ENCODE assay signal across 1 cellular context in the genomic region with DNA sequence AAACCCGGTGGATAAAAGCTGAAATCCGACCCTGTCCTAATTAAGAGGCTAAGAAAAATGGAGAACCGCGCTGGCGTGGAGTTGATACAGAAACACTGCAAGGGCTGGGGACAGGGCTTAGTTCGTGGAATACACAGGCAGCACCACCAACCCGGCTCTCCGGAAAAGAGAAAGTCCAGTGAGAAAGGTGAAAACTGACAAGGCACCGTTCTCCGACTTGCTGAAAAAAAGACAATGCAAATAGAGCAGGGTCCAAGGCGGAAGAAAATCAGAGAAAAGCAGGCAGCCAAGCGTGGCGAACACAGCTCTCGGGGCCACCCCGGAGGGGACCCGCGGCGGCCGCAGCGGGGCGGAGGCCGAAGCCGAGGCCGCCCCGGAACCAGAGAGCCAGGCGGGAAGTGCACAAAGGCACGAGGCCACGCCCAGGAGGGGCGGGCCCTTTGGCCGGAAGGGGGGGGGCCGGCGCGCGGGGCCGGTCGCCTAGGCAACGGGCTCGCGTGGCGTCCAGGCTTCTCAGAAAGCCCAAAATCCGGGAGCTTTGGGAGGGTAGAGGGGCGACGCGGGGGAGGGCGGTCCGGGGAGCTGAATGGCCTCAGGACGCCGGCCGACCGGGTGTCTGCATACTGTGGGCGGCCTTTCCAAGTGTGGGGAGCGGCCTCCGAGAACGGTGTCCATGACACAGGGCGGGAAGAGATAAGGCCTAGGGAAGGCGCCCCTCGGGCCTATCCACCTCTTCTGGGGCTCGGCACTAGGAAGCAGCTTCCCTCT.
TF ChIP-seq lines count a peak whose summit lies in the region.

No MANE protein-coding gene starts in this region.

TF ChIP-seq in HepG2, 621 proteins besides CTCF, POLR2A, EP300 and RAD21 (continued from another document and continues in another):
- TF ChIP-seq, protein P1, sequence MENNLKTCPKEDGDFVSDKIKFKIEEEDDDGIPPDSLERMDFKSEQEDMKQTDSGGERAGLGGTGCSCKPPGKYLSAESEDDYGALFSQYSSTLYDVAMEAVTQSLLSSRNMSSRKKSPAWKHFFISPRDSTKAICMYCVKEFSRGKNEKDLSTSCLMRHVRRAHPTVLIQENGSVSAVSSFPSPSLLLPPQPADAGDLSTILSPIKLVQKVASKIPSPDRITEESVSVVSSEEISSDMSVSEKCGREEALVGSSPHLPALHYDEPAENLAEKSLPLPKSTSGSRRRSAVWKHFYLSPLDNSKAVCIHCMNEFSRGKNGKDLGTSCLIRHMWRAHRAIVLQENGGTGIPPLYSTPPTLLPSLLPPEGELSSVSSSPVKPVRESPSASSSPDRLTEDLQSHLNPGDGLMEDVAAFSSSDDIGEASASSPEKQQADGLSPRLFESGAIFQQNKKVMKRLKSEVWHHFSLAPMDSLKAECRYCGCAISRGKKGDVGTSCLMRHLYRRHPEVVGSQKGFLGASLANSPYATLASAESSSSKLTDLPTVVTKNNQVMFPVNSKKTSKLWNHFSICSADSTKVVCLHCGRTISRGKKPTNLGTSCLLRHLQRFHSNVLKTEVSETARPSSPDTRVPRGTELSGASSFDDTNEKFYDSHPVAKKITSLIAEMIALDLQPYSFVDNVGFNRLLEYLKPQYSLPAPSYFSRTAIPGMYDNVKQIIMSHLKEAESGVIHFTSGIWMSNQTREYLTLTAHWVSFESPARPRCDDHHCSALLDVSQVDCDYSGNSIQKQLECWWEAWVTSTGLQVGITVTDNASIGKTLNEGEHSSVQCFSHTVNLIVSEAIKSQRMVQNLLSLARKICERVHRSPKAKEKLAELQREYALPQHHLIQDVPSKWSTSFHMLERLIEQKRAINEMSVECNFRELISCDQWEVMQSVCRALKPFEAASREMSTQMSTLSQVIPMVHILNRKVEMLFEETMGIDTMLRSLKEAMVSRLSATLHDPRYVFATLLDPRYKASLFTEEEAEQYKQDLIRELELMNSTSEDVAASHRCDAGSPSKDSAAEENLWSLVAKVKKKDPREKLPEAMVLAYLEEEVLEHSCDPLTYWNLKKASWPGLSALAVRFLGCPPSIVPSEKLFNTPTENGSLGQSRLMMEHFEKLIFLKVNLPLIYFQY (CRISPR knock-in tag; IDR thresholded peaks at IDR 0.05; ENCODE audit: borderline replicate concordance): peak; percentile 53; the same call in 1 of the 2 replicates
- TF ChIP-seq NCOR1 (IDR thresholded peaks at IDR 0.05; ENCODE audit: borderline replicate concordance, low read length): 0 out of 2 replicates have a peak, but pooled peaks have one; percentile 38
- TF ChIP-seq, protein P2, sequence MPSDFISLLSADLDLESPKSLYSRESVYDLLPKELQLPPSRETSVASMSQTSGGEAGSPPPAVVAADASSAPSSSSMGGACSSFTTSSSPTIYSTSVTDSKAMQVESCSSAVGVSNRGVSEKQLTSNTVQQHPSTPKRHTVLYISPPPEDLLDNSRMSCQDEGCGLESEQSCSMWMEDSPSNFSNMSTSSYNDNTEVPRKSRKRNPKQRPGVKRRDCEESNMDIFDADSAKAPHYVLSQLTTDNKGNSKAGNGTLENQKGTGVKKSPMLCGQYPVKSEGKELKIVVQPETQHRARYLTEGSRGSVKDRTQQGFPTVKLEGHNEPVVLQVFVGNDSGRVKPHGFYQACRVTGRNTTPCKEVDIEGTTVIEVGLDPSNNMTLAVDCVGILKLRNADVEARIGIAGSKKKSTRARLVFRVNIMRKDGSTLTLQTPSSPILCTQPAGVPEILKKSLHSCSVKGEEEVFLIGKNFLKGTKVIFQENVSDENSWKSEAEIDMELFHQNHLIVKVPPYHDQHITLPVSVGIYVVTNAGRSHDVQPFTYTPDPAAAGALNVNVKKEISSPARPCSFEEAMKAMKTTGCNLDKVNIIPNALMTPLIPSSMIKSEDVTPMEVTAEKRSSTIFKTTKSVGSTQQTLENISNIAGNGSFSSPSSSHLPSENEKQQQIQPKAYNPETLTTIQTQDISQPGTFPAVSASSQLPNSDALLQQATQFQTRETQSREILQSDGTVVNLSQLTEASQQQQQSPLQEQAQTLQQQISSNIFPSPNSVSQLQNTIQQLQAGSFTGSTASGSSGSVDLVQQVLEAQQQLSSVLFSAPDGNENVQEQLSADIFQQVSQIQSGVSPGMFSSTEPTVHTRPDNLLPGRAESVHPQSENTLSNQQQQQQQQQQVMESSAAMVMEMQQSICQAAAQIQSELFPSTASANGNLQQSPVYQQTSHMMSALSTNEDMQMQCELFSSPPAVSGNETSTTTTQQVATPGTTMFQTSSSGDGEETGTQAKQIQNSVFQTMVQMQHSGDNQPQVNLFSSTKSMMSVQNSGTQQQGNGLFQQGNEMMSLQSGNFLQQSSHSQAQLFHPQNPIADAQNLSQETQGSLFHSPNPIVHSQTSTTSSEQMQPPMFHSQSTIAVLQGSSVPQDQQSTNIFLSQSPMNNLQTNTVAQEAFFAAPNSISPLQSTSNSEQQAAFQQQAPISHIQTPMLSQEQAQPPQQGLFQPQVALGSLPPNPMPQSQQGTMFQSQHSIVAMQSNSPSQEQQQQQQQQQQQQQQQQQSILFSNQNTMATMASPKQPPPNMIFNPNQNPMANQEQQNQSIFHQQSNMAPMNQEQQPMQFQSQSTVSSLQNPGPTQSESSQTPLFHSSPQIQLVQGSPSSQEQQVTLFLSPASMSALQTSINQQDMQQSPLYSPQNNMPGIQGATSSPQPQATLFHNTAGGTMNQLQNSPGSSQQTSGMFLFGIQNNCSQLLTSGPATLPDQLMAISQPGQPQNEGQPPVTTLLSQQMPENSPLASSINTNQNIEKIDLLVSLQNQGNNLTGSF (CRISPR knock-in tag; IDR thresholded peaks at IDR 0.05): no peak; the same call in 1 of the 2 replicates
- TF ChIP-seq POLR2AphosphoS5 (IDR thresholded peaks at IDR 0.05; ENCODE audit: low read depth, low read length): peak; percentile 86
- peak; percentile 55; the same call in 1 of the 2 replicates for TF ChIP-seq ZNF563 (CRISPR knock-in tag; IDR thresholded peaks at IDR 0.05)
- no peak for TF ChIP-seq ZNF629 (CRISPR knock-in tag; conservative IDR thresholded peaks at IDR 0.05)
- 0 out of 2 replicates have a peak, but pooled peaks have one; percentile 16 for TF ChIP-seq BRCA1 (CRISPR knock-in tag; IDR thresholded peaks at IDR 0.05)
- TF ChIP-seq, protein P3, sequence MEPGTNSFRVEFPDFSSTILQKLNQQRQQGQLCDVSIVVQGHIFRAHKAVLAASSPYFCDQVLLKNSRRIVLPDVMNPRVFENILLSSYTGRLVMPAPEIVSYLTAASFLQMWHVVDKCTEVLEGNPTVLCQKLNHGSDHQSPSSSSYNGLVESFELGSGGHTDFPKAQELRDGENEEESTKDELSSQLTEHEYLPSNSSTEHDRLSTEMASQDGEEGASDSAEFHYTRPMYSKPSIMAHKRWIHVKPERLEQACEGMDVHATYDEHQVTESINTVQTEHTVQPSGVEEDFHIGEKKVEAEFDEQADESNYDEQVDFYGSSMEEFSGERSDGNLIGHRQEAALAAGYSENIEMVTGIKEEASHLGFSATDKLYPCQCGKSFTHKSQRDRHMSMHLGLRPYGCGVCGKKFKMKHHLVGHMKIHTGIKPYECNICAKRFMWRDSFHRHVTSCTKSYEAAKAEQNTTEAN (CRISPR knock-in tag; conservative IDR thresholded peaks at IDR 0.05): no peak; the same call in 1 of the 2 replicates
- peak; percentile 81; the same call in 1 of the 2 replicates for TF ChIP-seq REL (CRISPR knock-in tag; conservative IDR thresholded peaks at IDR 0.05)
- TF ChIP-seq KLF9 (CRISPR knock-in tag; IDR thresholded peaks at IDR 0.05; ENCODE audit: low read depth): 0 out of 2 replicates have a peak, but pooled peaks have one; percentile 9
- peak; percentile 84 for TF ChIP-seq RFX1 (IDR thresholded peaks at IDR 0.05)
- TF ChIP-seq YEATS4 (CRISPR knock-in tag; IDR thresholded peaks at IDR 0.05; ENCODE audit: borderline replicate concordance): 0 out of 2 replicates have a peak, but pooled peaks have one; percentile 64
- TF ChIP-seq, protein P4, sequence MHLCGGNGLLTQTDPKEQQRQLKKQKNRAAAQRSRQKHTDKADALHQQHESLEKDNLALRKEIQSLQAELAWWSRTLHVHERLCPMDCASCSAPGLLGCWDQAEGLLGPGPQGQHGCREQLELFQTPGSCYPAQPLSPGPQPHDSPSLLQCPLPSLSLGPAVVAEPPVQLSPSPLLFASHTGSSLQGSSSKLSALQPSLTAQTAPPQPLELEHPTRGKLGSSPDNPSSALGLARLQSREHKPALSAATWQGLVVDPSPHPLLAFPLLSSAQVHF (CRISPR knock-in tag; IDR thresholded peaks at IDR 0.05): peak; percentile 52; the same call in 1 of the 2 replicates
- TF ChIP-seq, protein P5, sequence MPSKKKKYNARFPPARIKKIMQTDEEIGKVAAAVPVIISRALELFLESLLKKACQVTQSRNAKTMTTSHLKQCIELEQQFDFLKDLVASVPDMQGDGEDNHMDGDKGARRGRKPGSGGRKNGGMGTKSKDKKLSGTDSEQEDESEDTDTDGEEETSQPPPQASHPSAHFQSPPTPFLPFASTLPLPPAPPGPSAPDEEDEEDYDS (CRISPR knock-in tag; IDR thresholded peaks at IDR 0.05): 0 out of 2 replicates have a peak, but pooled peaks have one; percentile 17
- TF ChIP-seq, protein P6, sequence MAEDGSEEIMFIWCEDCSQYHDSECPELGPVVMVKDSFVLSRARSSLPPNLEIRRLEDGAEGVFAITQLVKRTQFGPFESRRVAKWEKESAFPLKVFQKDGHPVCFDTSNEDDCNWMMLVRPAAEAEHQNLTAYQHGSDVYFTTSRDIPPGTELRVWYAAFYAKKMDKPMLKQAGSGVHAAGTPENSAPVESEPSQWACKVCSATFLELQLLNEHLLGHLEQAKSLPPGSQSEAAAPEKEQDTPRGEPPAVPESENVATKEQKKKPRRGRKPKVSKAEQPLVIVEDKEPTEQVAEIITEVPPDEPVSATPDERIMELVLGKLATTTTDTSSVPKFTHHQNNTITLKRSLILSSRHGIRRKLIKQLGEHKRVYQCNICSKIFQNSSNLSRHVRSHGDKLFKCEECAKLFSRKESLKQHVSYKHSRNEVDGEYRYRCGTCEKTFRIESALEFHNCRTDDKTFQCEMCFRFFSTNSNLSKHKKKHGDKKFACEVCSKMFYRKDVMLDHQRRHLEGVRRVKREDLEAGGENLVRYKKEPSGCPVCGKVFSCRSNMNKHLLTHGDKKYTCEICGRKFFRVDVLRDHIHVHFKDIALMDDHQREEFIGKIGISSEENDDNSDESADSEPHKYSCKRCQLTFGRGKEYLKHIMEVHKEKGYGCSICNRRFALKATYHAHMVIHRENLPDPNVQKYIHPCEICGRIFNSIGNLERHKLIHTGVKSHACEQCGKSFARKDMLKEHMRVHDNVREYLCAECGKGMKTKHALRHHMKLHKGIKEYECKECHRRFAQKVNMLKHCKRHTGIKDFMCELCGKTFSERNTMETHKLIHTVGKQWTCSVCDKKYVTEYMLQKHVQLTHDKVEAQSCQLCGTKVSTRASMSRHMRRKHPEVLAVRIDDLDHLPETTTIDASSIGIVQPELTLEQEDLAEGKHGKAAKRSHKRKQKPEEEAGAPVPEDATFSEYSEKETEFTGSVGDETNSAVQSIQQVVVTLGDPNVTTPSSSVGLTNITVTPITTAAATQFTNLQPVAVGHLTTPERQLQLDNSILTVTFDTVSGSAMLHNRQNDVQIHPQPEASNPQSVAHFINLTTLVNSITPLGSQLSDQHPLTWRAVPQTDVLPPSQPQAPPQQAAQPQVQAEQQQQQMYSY (CRISPR knock-in tag; IDR thresholded peaks at IDR 0.05): no peak
- TF ChIP-seq BCL6 (CRISPR knock-in tag; IDR thresholded peaks at IDR 0.05): peak; percentile 24; the same call in 1 of the 2 replicates
- TF ChIP-seq YY1 (IDR thresholded peaks at IDR 0.05; ENCODE audit: insufficient read depth, insufficient replicate concordance, low read depth, low read length): peak; percentile 68
- TF ChIP-seq MED13 (CRISPR knock-in tag; IDR thresholded peaks at IDR 0.05): 0 out of 2 replicates have a peak, but pooled peaks have one; percentile 29
- TF ChIP-seq, protein P7, sequence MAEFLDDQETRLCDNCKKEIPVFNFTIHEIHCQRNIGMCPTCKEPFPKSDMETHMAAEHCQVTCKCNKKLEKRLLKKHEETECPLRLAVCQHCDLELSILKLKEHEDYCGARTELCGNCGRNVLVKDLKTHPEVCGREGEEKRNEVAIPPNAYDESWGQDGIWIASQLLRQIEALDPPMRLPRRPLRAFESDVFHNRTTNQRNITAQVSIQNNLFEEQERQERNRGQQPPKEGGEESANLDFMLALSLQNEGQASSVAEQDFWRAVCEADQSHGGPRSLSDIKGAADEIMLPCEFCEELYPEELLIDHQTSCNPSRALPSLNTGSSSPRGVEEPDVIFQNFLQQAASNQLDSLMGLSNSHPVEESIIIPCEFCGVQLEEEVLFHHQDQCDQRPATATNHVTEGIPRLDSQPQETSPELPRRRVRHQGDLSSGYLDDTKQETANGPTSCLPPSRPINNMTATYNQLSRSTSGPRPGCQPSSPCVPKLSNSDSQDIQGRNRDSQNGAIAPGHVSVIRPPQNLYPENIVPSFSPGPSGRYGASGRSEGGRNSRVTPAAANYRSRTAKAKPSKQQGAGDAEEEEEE (CRISPR knock-in tag; IDR thresholded peaks at IDR 0.05; ENCODE audit: borderline replicate concordance): 0 out of 2 replicates have a peak, but pooled peaks have one; percentile 17
- peak; percentile 82; the same call in 1 of the 2 replicates for TF ChIP-seq ARID2 (CRISPR knock-in tag; IDR thresholded peaks at IDR 0.05; ENCODE audit: borderline replicate concordance)
- TF ChIP-seq, protein P8, sequence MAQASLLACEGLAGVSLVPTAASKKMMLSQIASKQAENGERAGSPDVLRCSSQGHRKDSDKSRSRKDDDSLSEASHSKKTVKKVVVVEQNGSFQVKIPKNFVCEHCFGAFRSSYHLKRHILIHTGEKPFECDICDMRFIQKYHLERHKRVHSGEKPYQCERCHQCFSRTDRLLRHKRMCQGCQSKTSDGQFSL (CRISPR knock-in tag; IDR thresholded peaks at IDR 0.05): peak; percentile 89
- TF ChIP-seq HOXA3 (CRISPR knock-in tag; IDR thresholded peaks at IDR 0.05): peak; percentile 34
- TF ChIP-seq CENPX (CRISPR knock-in tag; IDR thresholded peaks at IDR 0.05): no peak
- TF ChIP-seq, protein P9, sequence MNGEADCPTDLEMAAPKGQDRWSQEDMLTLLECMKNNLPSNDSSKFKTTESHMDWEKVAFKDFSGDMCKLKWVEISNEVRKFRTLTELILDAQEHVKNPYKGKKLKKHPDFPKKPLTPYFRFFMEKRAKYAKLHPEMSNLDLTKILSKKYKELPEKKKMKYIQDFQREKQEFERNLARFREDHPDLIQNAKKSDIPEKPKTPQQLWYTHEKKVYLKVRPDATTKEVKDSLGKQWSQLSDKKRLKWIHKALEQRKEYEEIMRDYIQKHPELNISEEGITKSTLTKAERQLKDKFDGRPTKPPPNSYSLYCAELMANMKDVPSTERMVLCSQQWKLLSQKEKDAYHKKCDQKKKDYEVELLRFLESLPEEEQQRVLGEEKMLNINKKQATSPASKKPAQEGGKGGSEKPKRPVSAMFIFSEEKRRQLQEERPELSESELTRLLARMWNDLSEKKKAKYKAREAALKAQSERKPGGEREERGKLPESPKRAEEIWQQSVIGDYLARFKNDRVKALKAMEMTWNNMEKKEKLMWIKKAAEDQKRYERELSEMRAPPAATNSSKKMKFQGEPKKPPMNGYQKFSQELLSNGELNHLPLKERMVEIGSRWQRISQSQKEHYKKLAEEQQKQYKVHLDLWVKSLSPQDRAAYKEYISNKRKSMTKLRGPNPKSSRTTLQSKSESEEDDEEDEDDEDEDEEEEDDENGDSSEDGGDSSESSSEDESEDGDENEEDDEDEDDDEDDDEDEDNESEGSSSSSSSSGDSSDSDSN (CRISPR knock-in tag; IDR thresholded peaks at IDR 0.05): peak; percentile 55; the same call in 1 of the 2 replicates
- TF ChIP-seq ZNF44 (CRISPR knock-in tag; IDR thresholded peaks at IDR 0.05): 0 out of 2 replicates have a peak, but pooled peaks have one; percentile 13
- TF ChIP-seq, protein P10, sequence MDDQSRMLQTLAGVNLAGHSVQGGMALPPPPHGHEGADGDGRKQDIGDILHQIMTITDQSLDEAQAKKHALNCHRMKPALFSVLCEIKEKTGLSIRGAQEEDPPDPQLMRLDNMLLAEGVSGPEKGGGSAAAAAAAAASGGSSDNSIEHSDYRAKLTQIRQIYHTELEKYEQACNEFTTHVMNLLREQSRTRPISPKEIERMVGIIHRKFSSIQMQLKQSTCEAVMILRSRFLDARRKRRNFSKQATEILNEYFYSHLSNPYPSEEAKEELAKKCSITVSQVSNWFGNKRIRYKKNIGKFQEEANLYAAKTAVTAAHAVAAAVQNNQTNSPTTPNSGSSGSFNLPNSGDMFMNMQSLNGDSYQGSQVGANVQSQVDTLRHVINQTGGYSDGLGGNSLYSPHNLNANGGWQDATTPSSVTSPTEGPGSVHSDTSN (CRISPR knock-in tag; IDR thresholded peaks at IDR 0.05; ENCODE audit: borderline replicate concordance): 0 out of 2 replicates have a peak, but pooled peaks have one; percentile 5
